ENCODE assay signal across 21 cellular contexts in the genomic region with DNA sequence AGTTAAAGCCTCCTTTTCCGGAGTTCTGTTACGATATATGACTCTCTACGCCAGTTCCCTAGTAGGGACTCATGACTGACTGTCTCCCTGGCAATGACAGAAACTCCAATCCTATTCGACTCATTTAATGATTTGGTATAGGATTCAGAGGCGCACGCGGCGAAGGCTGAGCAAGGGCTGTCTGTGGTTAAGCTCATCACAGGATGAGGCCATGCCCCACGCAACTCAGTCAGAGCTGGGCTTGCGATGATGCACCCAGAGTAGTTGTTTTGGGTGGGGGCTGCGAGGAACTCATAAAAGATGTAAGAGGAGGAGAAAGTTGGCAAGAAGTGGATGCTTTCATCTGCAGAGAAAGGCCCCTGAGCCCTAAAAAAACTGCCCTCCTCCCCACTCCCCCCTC. TPM values are rescaled to one million over a fixed set of nuclear protein-coding genes. Genes with fewer than 3 reads are reported as not detected.
A peak's percentile ranks its signal among the peaks of the same experiment; 100 is the strongest.
DNase-seq lines count a peak whose midpoint lies in the region; ATAC-seq, FAIRE-seq and TF ChIP-seq lines count a peak whose summit lies in the region.
"Had no signal": no experiment of that assay in that cellular context is flagged by ENCODE, and none has a peak within 500 bp of the region (broad histone marks: within the 10 kb centered on the region; RNA-seq: fewer than 3 reads in every experiment).

No MANE protein-coding gene starts in this region.

- no peak for TF ChIP-seq RAD21 in A549 (conservative IDR thresholded peaks at IDR 0.05 in 1 of 2, IDR thresholded peaks at IDR 0.05 in 1 of 2)

- H2BK120ac ChIP-seq in neuronal stem cell (ENCODE audit: low read depth, low read length) = no peak overlapping the region

- peaks cover 56% of the 10 kb centered on the region for H3K27me3 ChIP-seq in HUES48 (ENCODE audit: control insufficient read depth, insufficient read depth, low read length)
- peaks cover 4 to 56% (median 29%) of the 10 kb centered on the region in 3 experiments for H3K27me3 ChIP-seq in neuronal stem cell (ENCODE audit: control insufficient read depth in 3 of 3, insufficient read depth in 3 of 3, low read depth in 1 of 3, low read length in 3 of 3)

- H2AK5ac ChIP-seq in neuronal stem cell (ENCODE audit: low read depth, low read length) = no peak overlapping the region

- peak overlapping the region; percentile 89 for H3K4me3 Mint-ChIP-seq in glutamatergic neuron (ENCODE audit: unreplicated experiment)
- H3K4me3 Mint-ChIP-seq: activated naive CD4-positive, alpha-beta T cell treated with anti-CD3 and anti-CD28 coated beads, Interleukin-2, amount 10 ng/mL, durations not matched to agents 7 days and 5 days had no signal

- peaks cover 9% of the 10 kb centered on the region for H3K4me1 Mint-ChIP-seq in glutamatergic neuron (ENCODE audit: low read depth, unreplicated experiment)
- H3K4me1 Mint-ChIP-seq: activated naive CD4-positive, alpha-beta T cell treated with anti-CD3 and anti-CD28 coated beads, Interleukin-2, amount 10 ng/mL, durations not matched to agents 7 days and 5 days had no signal

- no peak for FAIRE-seq in A549 (lab: Jason Lieb, UNC)
- FAIRE-seq: D721Med, frontal cortex, GM18507 had no signal

- no peak overlapping the region for H2BK5ac ChIP-seq in neuronal stem cell (ENCODE audit: low read length)

- no peak overlapping the region for H3K4ac ChIP-seq in neuronal stem cell (ENCODE audit: low read length)

- H3K9ac ChIP-seq in HUES48 (ENCODE audit: low read depth, low read length) (no peak overlapping the region), neuronal stem cell (ENCODE audit: low read depth, low read length, poor library complexity) (no peak overlapping the region)

- H3K14ac ChIP-seq in neuronal stem cell (ENCODE audit: low read length) = no peak overlapping the region

- H3K27me3 Mint-ChIP-seq in glutamatergic neuron (ENCODE audit: unreplicated experiment) = peaks cover 11% of the 10 kb centered on the region

- H3K23ac ChIP-seq in neuronal stem cell (ENCODE audit: low read depth, low read length, poor library complexity) = no peak overlapping the region

- H3K27ac Mint-ChIP-seq in glutamatergic neuron (ENCODE audit: unreplicated experiment) = no peak overlapping the region
- H3K27ac Mint-ChIP-seq: activated naive CD4-positive, alpha-beta T cell treated with anti-CD3 and anti-CD28 coated beads, Interleukin-2, amount 10 ng/mL, durations not matched to agents 7 days and 5 days had no signal

- no peak overlapping the region for H2BK12ac ChIP-seq in neuronal stem cell (ENCODE audit: low read length)

- POLR2A ChIA-PET in A549 (lab: Yijun Ruan, JAX) = no interaction called here

- CTCF ChIA-PET in A549 (lab: Yijun Ruan, JAX) = no interaction called here

- no peak overlapping the region for H4K8ac ChIP-seq in neuronal stem cell (ENCODE audit: low read depth, low read length)

- TF ChIP-seq CTCF in A549 (IDR thresholded peaks at IDR 0.05) (no peak), glutamatergic neuron (IDR thresholded peaks at IDR 0.05; ENCODE audit: partially characterized antibody, unreplicated experiment) (no peak)

- DNase-seq in A549 (ENCODE audit: low read depth in 1 of 2, low spot score in 1 of 2) (no peak), glutamatergic neuron (no peak), neuronal stem cell (ENCODE audit: low spot score) (no peak), NCI-H82 (lab: John Stamatoyannopoulos, UW) (no peak), T1000 (lab: John Stamatoyannopoulos, UW) (no peak)
- DNase-seq: activated CD4-positive, CD25-positive, alpha-beta regulatory T cell treated with anti-CD3 and anti-CD28 coated beads, Interleukin-2, amount 50 U/mL, for 72 hours; activated CD8-positive, alpha-beta memory T cell treated with anti-CD3 and anti-CD28 coated beads, Interleukin-2, amount 50 U/mL, for 48 hours; activated naive CD4-positive, alpha-beta T cell treated with anti-CD3 and anti-CD28 coated beads, Interleukin-2, amount 10 ng/mL, durations not matched to agents 7 days and 5 days; AML-193; kidney glomerular epithelial cell had no signal

- peak overlapping the region; percentile 91 for H2AFZ ChIP-seq in neuronal stem cell (ENCODE audit: low read length)

- H3K36me3 ChIP-seq in HUES48 (ENCODE audit: control insufficient read depth, insufficient read depth, low read length) = no peaks in the 10 kb centered on the region
- H3K36me3 ChIP-seq in neuronal stem cell (replicated peaks in 1 of 2; ENCODE audit: control insufficient read depth in 2 of 2, insufficient read depth in 2 of 2, low read length in 2 of 2) = no peaks in the 10 kb centered on the region
- H3K36me3 ChIP-seq: tibial nerve had no signal

- H3K4me1 ChIP-seq in A549 (no peaks in the 10 kb centered on the region), HUES48 (ENCODE audit: control insufficient read depth, insufficient read depth, low read length) (0 out of 2 replicates have a peak, but pooled peaks cover 8% of the 10 kb centered on the region), neuronal stem cell (ENCODE audit: control insufficient read depth in 2 of 2, insufficient read depth in 1 of 2, low read depth in 1 of 2, low read length in 2 of 2) (peaks cover 0 to 2% of the 10 kb centered on the region in 2 donors)

- H3K9me3 Mint-ChIP-seq in glutamatergic neuron (ENCODE audit: unreplicated experiment) = peaks cover 2% of the 10 kb centered on the region
- H3K9me3 Mint-ChIP-seq: activated naive CD4-positive, alpha-beta T cell treated with anti-CD3 and anti-CD28 coated beads, Interleukin-2, amount 10 ng/mL, durations not matched to agents 7 days and 5 days had no signal

- H3K79me1 ChIP-seq in neuronal stem cell (ENCODE audit: low read depth, low read length) = no peaks in the 10 kb centered on the region

- H3K18ac ChIP-seq in neuronal stem cell (ENCODE audit: low read length) = no peak overlapping the region

- H4K91ac ChIP-seq in neuronal stem cell (ENCODE audit: low read depth, low read length, poor library complexity) = no peak overlapping the region

- no peak overlapping the region for H2BK15ac ChIP-seq in neuronal stem cell (ENCODE audit: low read length)

- TF ChIP-seq EP300 in A549 (IDR thresholded peaks at IDR 0.05) = no peak

- H3K4me3 ChIP-seq in A549 (no peak overlapping the region), HUES48 (ENCODE audit: low read depth, low read length) (peak overlapping the region; percentile 69), neuronal stem cell (ENCODE audit: low read length in 2 of 2) (peak overlapping the region in 1 of 2 donors; percentile 42)

- H3K27ac ChIP-seq in A549 (no peak overlapping the region), HUES48 (ENCODE audit: low read depth, low read length) (no peak overlapping the region), neuronal stem cell (replicated peaks; ENCODE audit: low read length) (no peak overlapping the region)
- H3K27ac ChIP-seq: tibial nerve had no signal

- TF ChIP-seq POLR2A in A549 (IDR thresholded peaks at IDR 0.05; ENCODE audit: low read length) = no peak

- H3K36me3 Mint-ChIP-seq in glutamatergic neuron (ENCODE audit: unreplicated experiment) = no peaks in the 10 kb centered on the region
- H3K36me3 Mint-ChIP-seq: activated naive CD4-positive, alpha-beta T cell treated with anti-CD3 and anti-CD28 coated beads, Interleukin-2, amount 10 ng/mL, durations not matched to agents 7 days and 5 days had no signal

- H3K4me2 ChIP-seq in A549 = peak overlapping the region; percentile 46; the same call in 1 of the 3 replicates
- H3K4me2 ChIP-seq in neuronal stem cell (ENCODE audit: insufficient read depth, low read length, poor library complexity, severe bottlenecking) = peak overlapping the region; percentile 84

- ATAC-seq in A549 (no peak), HG02970 (IDR thresholded peaks at IDR 0.05; ENCODE audit: low FRiP score, unreplicated experiment) (no peak), HG02938 (IDR thresholded peaks at IDR 0.05; ENCODE audit: unreplicated experiment) (no peak)

- 79% methylated on average over 11 of the region's 11 CpGs for WGBS in A549 (ENCODE audit: missing lambda C conversion rate)
- WGBS in neuronal stem cell (ENCODE audit: extremely low coverage in 2 of 2, insufficient read length in 2 of 2, insufficient replicate concordance in 1 of 2), 2 donors = no CpG with 5 or more reads among the region's 11 CpGs

- H3K9me3 ChIP-seq in A549 = no peaks in the 10 kb centered on the region
- H3K9me3 ChIP-seq in HUES48 (ENCODE audit: control insufficient read depth, insufficient read depth, low read length) = no peaks in the 10 kb centered on the region
- H3K9me3 ChIP-seq in neuronal stem cell (replicated peaks in 1 of 2; ENCODE audit: control insufficient read depth in 2 of 2, insufficient read depth in 1 of 2, low read depth in 1 of 2, low read length in 2 of 2) = no peaks in the 10 kb centered on the region
- H3K9me3 ChIP-seq: tibial nerve had no signal

TF ChIP-seq in A549, 52 proteins besides CTCF, POLR2A, EP300 and RAD21 (continues in another document):
- TF ChIP-seq NPAS2 (CRISPR knock-in tag; IDR thresholded peaks at IDR 0.05; ENCODE audit: borderline replicate concordance) = no peak
- TF ChIP-seq, protein P1, sequence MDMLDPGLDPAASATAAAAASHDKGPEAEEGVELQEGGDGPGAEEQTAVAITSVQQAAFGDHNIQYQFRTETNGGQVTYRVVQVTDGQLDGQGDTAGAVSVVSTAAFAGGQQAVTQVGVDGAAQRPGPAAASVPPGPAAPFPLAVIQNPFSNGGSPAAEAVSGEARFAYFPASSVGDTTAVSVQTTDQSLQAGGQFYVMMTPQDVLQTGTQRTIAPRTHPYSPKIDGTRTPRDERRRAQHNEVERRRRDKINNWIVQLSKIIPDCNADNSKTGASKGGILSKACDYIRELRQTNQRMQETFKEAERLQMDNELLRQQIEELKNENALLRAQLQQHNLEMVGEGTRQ (IDR thresholded peaks at IDR 0.05) = no peak
- TF ChIP-seq, protein P2, sequence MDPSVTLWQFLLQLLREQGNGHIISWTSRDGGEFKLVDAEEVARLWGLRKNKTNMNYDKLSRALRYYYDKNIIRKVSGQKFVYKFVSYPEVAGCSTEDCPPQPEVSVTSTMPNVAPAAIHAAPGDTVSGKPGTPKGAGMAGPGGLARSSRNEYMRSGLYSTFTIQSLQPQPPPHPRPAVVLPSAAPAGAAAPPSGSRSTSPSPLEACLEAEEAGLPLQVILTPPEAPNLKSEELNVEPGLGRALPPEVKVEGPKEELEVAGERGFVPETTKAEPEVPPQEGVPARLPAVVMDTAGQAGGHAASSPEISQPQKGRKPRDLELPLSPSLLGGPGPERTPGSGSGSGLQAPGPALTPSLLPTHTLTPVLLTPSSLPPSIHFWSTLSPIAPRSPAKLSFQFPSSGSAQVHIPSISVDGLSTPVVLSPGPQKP (IDR thresholded peaks at IDR 0.05; ENCODE audit: low read depth, low read length) = no peak

RNA-seq across cellular contexts. Expression of a gene that starts 0.5 kb away (rescaled TPM):
- polyA plus RNA-seq in A549 (2011; rRNA removed) (not detected in 2 replicates), A549 (2017; fragmentation: RNase III; extraction: RNeasy Plus Mini Kit Qiagen cat#74134 plus additional on column Dnase treatment) (not detected in 3 replicates)
- polyA plus RNA-seq in A549 (2012; cell fraction: cytosol; rRNA removed) = not detected in 2 replicates
- polyA plus RNA-seq in A549 (2012; cell fraction: nucleus; rRNA removed) = not detected in 2 replicates
- polyA minus RNA-seq in A549 (2011; rRNA and poly(A)+ RNA removed) = not detected in 2 replicates
- total RNA-seq in glutamatergic neuron (ENCODE audit: unreplicated experiment) = 0.88 TPM
- 0.24 TPM for polyA plus RNA-seq in neuronal stem cell (2013, experiment 1 of 2)
- polyA plus RNA-seq in neuronal stem cell (2013, experiment 2 of 2) = 0.25 TPM
- total RNA-seq: HT-29; renal cortical epithelial cell; RPMI7951; T-helper 1 cell treated with Interleukin-12 subunit alpha and Interleukin-12 subunit beta and Interleukin-4 antibody, amounts not matched to agents 30 ng/mL and 1 ng/mL, for 36 hours had no signal
